29 cellular contexts compared by ENCODE assay signal in genomic region chr20:61459266-61459665, GRCh38.
DNase-seq lines count a peak whose midpoint lies in the region; ATAC-seq, FAIRE-seq and TF ChIP-seq lines count a peak whose summit lies in the region.
"Had no signal": no experiment of that assay in that cellular context is flagged by ENCODE, and none has a peak within 500 bp of the region (broad histone marks: within the 10 kb centered on the region; RNA-seq: fewer than 3 reads in every experiment).

No MANE protein-coding gene starts in this region.

- H3K27ac Mint-ChIP-seq in osteocyte (ENCODE audit: unreplicated experiment) = no peak overlapping the region
- H3K27ac Mint-ChIP-seq: CD14-positive monocyte; CD4-positive, alpha-beta memory T cell; CD4-positive, CD25-positive, alpha-beta regulatory T cell; CD8-positive, alpha-beta memory T cell had no signal

- H3K23me2 ChIP-seq in H1 (ENCODE audit: low read depth, low read length) = peaks cover 9% of the 10 kb centered on the region; the same call in 1 of the 2 replicates

- peaks cover 6% of the 10 kb centered on the region for H3K9me3 Mint-ChIP-seq in osteocyte (ENCODE audit: unreplicated experiment)

- TF ChIP-seq CTCF in RWPE2 (IDR thresholded peaks at IDR 0.05; ENCODE audit: poor library complexity, severe bottlenecking) (no peak), H1 (IDR thresholded peaks at IDR 0.05; ENCODE audit: control extremely low read depth in 1 of 3, insufficient read depth in 1 of 3, low read depth in 1 of 3, low read length in 3 of 3) (no peak), osteocyte (IDR thresholded peaks at IDR 0.05) (no peak)

- no peaks in the 10 kb centered on the region for H3K27me3 Mint-ChIP-seq in osteocyte (ENCODE audit: unreplicated experiment)
- H3K27me3 Mint-ChIP-seq: CD4-positive, alpha-beta memory T cell; CD4-positive, CD25-positive, alpha-beta regulatory T cell had no signal

- peaks cover 3% of the 10 kb centered on the region for H3K79me1 ChIP-seq in H1 (ENCODE audit: low read depth, low read length)

- H3K27ac ChIP-seq in RWPE2 (ENCODE audit: poor library complexity, severe bottlenecking) (no peak overlapping the region), H1 (ENCODE audit: low read depth, low read length) (no peak overlapping the region)
- H3K27ac ChIP-seq: BLaER1 had no signal

- H4K8ac ChIP-seq in H1 (ENCODE audit: extremely low read depth, insufficient read depth, low read length) = no peak overlapping the region; the same call in 1 of the 2 replicates

- no peak overlapping the region for H2BK20ac ChIP-seq in H1 (ENCODE audit: low read length)

- no peak overlapping the region for H3K9ac ChIP-seq in H1 (replicated peaks in 1 of 4; ENCODE audit: extremely low read depth in 1 of 4, low read depth in 3 of 4, low read length in 3 of 4)
- H3K9ac ChIP-seq: BLaER1 had no signal

- no peaks in the 10 kb centered on the region for H3K36me3 Mint-ChIP-seq in osteocyte (ENCODE audit: unreplicated experiment)
- H3K36me3 Mint-ChIP-seq: CD14-positive monocyte; CD4-positive, alpha-beta memory T cell; CD4-positive, CD25-positive, alpha-beta regulatory T cell; CD8-positive, alpha-beta memory T cell had no signal

- TF ChIP-seq EP300 in H1 (IDR thresholded peaks at IDR 0.05; ENCODE audit: borderline replicate concordance in 1 of 2, low read depth in 2 of 2, low read length in 2 of 2) = no peak

- DNase-seq in RWPE2 (ENCODE audit: low spot score) (peak; percentile 74), H1 (ENCODE audit: low read depth in 1 of 2, low spot score in 2 of 2) (no peak), mesenteric fat pad (ENCODE audit: low spot score) (peak; percentile 76), osteocyte (ENCODE audit: extremely low spot score, unreplicated experiment) (peak; percentile 73), iPS-NIHi7 (ENCODE audit: extremely low spot score) (no peak), H54 (ENCODE audit: insufficient read length, low spot score) (no peak)
- no peak for DNase-seq in stimulated activated CD4-positive, alpha-beta T cell treated with anti-CD3 and anti-CD28 coated beads, Interleukin-4, amount 100 ng/mL, for 4 hours
- DNase-seq: 8988T; ACHN; BE2C; C1 segment of cervical spinal cord; CD4-positive, alpha-beta memory T cell; CD4-positive, CD25-positive, alpha-beta regulatory T cell; CD8-positive, alpha-beta memory T cell; COR-L47; DMS 273 treated with DMSO at 0.1 percent for 48 hours; DMS153; DMS53; DMS79; DND-41; EL; GDM1 had no signal

- H3K27me3 ChIP-seq in RWPE2 (ENCODE audit: insufficient read depth, poor library complexity, severe bottlenecking) = no peaks in the 10 kb centered on the region
- no peaks in the 10 kb centered on the region for H3K27me3 ChIP-seq in H1 (replicated peaks in 1 of 4; ENCODE audit: control insufficient read depth in 3 of 4, extremely low read depth in 1 of 4, insufficient read depth in 3 of 4, low read length in 3 of 4)
- H3K27me3 ChIP-seq: BE2C, BLaER1 had no signal

- FAIRE-seq in H1 (lab: Jason Lieb, UNC) (no peak), H54 (lab: Jason Lieb, UNC) (no peak)
- FAIRE-seq: A204.1, GM12878, GM12892, GM18507 had no signal

- H3K4ac ChIP-seq in H1 (replicated peaks; ENCODE audit: insufficient read length, low read depth, low read length) = no peak overlapping the region

- peaks cover 0 to 5% of the 10 kb centered on the region in 2 experiments for H4K20me1 ChIP-seq in H1 (replicated peaks in 1 of 2; ENCODE audit: control insufficient read depth in 1 of 2, insufficient read depth in 2 of 2, low read length in 2 of 2)
- H4K20me1 ChIP-seq: BLaER1 had no signal

- H3K4me2 ChIP-seq in H1 (ENCODE audit: insufficient read depth in 1 of 2, low read depth in 2 of 2, low read length in 2 of 2) = no peak overlapping the region
- H3K4me2 ChIP-seq: BLaER1 had no signal

- no peak for ATAC-seq in RWPE2 (ENCODE audit: low read depth)
- ATAC-seq in GM21515 (IDR thresholded peaks at IDR 0.05; ENCODE audit: unreplicated experiment) = no peak
- ATAC-seq: GM12878 had no signal

- H3K9me3 ChIP-seq in RWPE2 (ENCODE audit: severe bottlenecking) (no peaks in the 10 kb centered on the region), H1 (ENCODE audit: insufficient read depth in 2 of 2, low read depth in 1 of 2, low read length in 1 of 2) (peaks cover 15 to 16% of the 10 kb centered on the region in 2 experiments)
- H3K9me3 ChIP-seq: BE2C had no signal

- H3K4me3 ChIP-seq in RWPE2 (ENCODE audit: severe bottlenecking) = no peak overlapping the region
- H3K4me3 ChIP-seq in H1 (ENCODE audit: extremely low read depth in 1 of 4, insufficient read depth in 2 of 4, low read depth in 3 of 4, low read length in 4 of 4) = no peak overlapping the region
- H3K4me3 ChIP-seq: BLaER1, GM12878 had no signal

- H2AFZ ChIP-seq in H1 (ENCODE audit: low read length) = no peak overlapping the region

- 0 out of 2 replicates have a peak overlapping the region, but pooled peaks have one; percentile 1 for H2BK15ac ChIP-seq in H1 (ENCODE audit: low read length)

- H3K14ac ChIP-seq in H1 (ENCODE audit: insufficient read length) = no peak overlapping the region

- H4K91ac ChIP-seq in H1 (replicated peaks; ENCODE audit: insufficient read length, low read length) = no peak overlapping the region

- H3K79me2 ChIP-seq in H1 (ENCODE audit: control insufficient read depth in 1 of 2, insufficient read depth in 2 of 2, low read length in 2 of 2) = peaks cover 0 to 3% of the 10 kb centered on the region in 2 experiments; a peak in 2 of 4 replicates

- H3K4me1 Mint-ChIP-seq in osteocyte (ENCODE audit: unreplicated experiment) = no peaks in the 10 kb centered on the region
- H3K4me1 Mint-ChIP-seq: CD14-positive monocyte; CD4-positive, alpha-beta memory T cell; CD4-positive, CD25-positive, alpha-beta regulatory T cell; CD8-positive, alpha-beta memory T cell had no signal

- CTCF ChIA-PET in H1 (lab: Charles Lee; ENCODE audit: partially characterized antibody) = interaction anchor here (0.7 to 1.9 kb wide), 3 partner anchors 13 to 101 kb away, joined by 3 to 7 read pairs (median 3); no protein-coding TSS in a partner anchor

- H2AK5ac ChIP-seq in H1 (ENCODE audit: low read depth, low read length) = no peak overlapping the region

- 91% methylated on average over 7 of the region's 7 CpGs; no CpG with 5 or more reads in 1 of the 2 experiments for WGBS in H1 (ENCODE audit: extremely low coverage in 1 of 2, insufficient coverage in 1 of 2, insufficient read length in 1 of 2, insufficient replicate concordance in 2 of 2, low coverage in 1 of 2, low lambda C conversion rate in 2 of 2, missing lambda C conversion rate in 1 of 2), 2 experiments

- no peak overlapping the region for H3K4me3 Mint-ChIP-seq in osteocyte (ENCODE audit: unreplicated experiment)
- H3K4me3 Mint-ChIP-seq: CD14-positive monocyte; CD4-positive, alpha-beta memory T cell; CD4-positive, CD25-positive, alpha-beta regulatory T cell; CD8-positive, alpha-beta memory T cell had no signal

- H3K36me3 ChIP-seq in RWPE2 (ENCODE audit: low read depth) (no peaks in the 10 kb centered on the region), H1 (ENCODE audit: control insufficient read depth in 2 of 4, insufficient read depth in 4 of 4, low read length in 3 of 4) (no peaks in the 10 kb centered on the region; a peak in 2 of 8 replicates)
- H3K36me3 ChIP-seq: BE2C, BLaER1 had no signal

- TF ChIP-seq POLR2A in H1 (IDR thresholded peaks at IDR 0.05; ENCODE audit: control extremely low read depth in 1 of 2, low read depth in 2 of 2, low read length in 2 of 2) (no peak), H54 (IDR thresholded peaks at IDR 0.05; ENCODE audit: low read depth, low read length) (no peak)

- H2BK12ac ChIP-seq in H1 (ENCODE audit: low read depth, low read length) = peak overlapping the region; percentile 85; the same call in 1 of the 2 replicates

- no peak overlapping the region for H3K23ac ChIP-seq in H1 (ENCODE audit: insufficient read length)

- no peak overlapping the region for H2BK5ac ChIP-seq in H1 (ENCODE audit: low read depth, low read length)

- no peak overlapping the region for H3K56ac ChIP-seq in H1 (replicated peaks; ENCODE audit: insufficient read length, low read depth, low read length)

- POLR2A ChIA-PET in H1 (lab: Charles Lee; ENCODE audit: partially characterized antibody) = interaction anchor here (1.2 kb wide), 1 partner anchor 22 kb away, joined by 4 read pairs; no protein-coding TSS in a partner anchor

- no peak for TF ChIP-seq RAD21 in H1 (IDR thresholded peaks at IDR 0.05 in 1 of 2, conservative IDR thresholded peaks at IDR 0.05 in 1 of 2; ENCODE audit: low read depth in 2 of 2, low read length in 2 of 2)

- no peak overlapping the region for H4K5ac ChIP-seq in H1 (ENCODE audit: insufficient read length, low read depth, low read length)

- H3K18ac ChIP-seq in H1 (ENCODE audit: extremely low read depth, low read length) = no peak overlapping the region

- H2BK120ac ChIP-seq in H1 (replicated peaks; ENCODE audit: low read depth, low read length) = no peak overlapping the region

- H3K4me1 ChIP-seq in RWPE2 (ENCODE audit: insufficient read depth, poor library complexity, severe bottlenecking) = no peaks in the 10 kb centered on the region
- H3K4me1 ChIP-seq in H1 (replicated peaks in 1 of 4; ENCODE audit: control insufficient read depth in 3 of 4, insufficient read depth in 4 of 4, low read length in 3 of 4) = peaks cover 0 to 6% (median 2%) of the 10 kb centered on the region in 4 experiments; a peak in 4 of 7 replicates
- H3K4me1 ChIP-seq: BE2C, BLaER1 had no signal

TF ChIP-seq in H1, 55 proteins besides CTCF, POLR2A, EP300 and RAD21:
- no peak for TF ChIP-seq RNF2 (IDR thresholded peaks at IDR 0.05; ENCODE audit: borderline replicate concordance, low read depth, low read length, missing control alignments, poor library complexity, severe bottlenecking)
- no peak for TF ChIP-seq MAFK (IDR thresholded peaks at IDR 0.05; ENCODE audit: low read depth, low read length)
- TF ChIP-seq POU5F1 (IDR thresholded peaks at IDR 0.05; ENCODE audit: low read depth, low read length) = no peak
- TF ChIP-seq TEAD4 (IDR thresholded peaks at IDR 0.05; ENCODE audit: low read depth, low read length) = no peak
- no peak for TF ChIP-seq SIRT6 (IDR thresholded peaks at IDR 0.05; ENCODE audit: low read length)
- TF ChIP-seq NRF1 (IDR thresholded peaks at IDR 0.05; ENCODE audit: low read depth, low read length) = no peak
- TF ChIP-seq MAX (IDR thresholded peaks at IDR 0.05) = no peak
- no peak for TF ChIP-seq TAF7 (optimal IDR thresholded peaks at IDR 0.05; ENCODE audit: borderline replicate concordance, low read depth, low read length)

Comparison
In these comparisons a context has a peak if more than half of its experiments do, and no peak if none do; other contexts are left out.
1. DNase-seq: peak in RWPE2 (single experiment), mesenteric fat pad (single experiment) and osteocyte (single experiment); none in H1 (0 of 2), stimulated activated CD4-positive, alpha-beta T cell treated with anti-CD3 and anti-CD28 coated beads, Interleukin-4, amount 100 ng/mL, for 4 hours (0 of 2), iPS-NIHi7 (single experiment) and H54 (single experiment).